Comparison of ENCODE assay signal across 30 cellular contexts in the genomic region with DNA sequence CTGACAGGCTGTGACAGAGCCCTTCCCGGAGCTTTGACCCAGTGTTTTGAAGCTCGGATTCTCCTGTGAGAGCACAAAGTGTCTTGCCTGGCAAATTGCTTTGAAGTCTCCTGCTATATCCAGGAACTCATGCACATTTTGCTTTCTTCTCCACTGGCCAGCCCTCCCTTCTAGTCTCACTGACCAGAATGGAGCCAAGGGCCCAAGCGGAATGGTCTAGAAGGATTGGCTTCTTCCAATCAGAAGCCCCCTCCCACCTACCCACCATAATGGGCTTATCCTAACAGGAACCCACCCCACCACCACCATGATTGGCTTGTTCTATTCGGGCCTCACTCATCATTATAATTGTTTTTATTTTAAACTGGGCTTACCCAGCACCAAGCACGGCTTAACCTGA.
"Had no signal": no experiment of that assay in that cellular context is flagged by ENCODE, and none has a peak within 500 bp of the region (broad histone marks: within the 10 kb centered on the region; RNA-seq: fewer than 3 reads in every experiment).

No MANE protein-coding gene starts in this region.

- H3K27me3 ChIP-seq: body of pancreas, brain microvascular endothelial cell, cardiac muscle cell had no signal

- H3K4me3 ChIP-seq: adrenal gland, body of pancreas, cardiac muscle cell had no signal

- H3K27ac ChIP-seq: adrenal gland, body of pancreas, brain microvascular endothelial cell, cardiac muscle cell, VCaP had no signal

- H3K4me1 ChIP-seq: adrenal gland, body of pancreas had no signal

- H3K36me3 ChIP-seq: adrenal gland, brain microvascular endothelial cell, cardiac muscle cell had no signal

- DNase-seq: activated B cell treated with CpG ODN at 0.5 μM for 24 hours; activated CD4-positive, alpha-beta memory T cell treated with anti-CD3 and anti-CD28 coated beads for 36 hours; activated CD4-positive, alpha-beta T cell treated with anti-CD3 and anti-CD28 coated beads for 4 hours; activated CD4-positive, alpha-beta T cell treated with anti-CD3 and anti-CD28 coated beads, Interleukin-2, amount 10 ng/mL, durations not matched to agents 24 days and 14 days; activated CD4-positive, alpha-beta T cell treated with anti-CD3 and anti-CD28 coated beads, Interleukin-2, amount 50 U/mL, for 1 hour; activated CD4-positive, alpha-beta T cell treated with anti-CD3 and anti-CD28 coated beads, Interleukin-2, amount 50 U/mL, for 4 hours; activated CD4-positive, CD25-positive, alpha-beta regulatory T cell treated with anti-CD3 and anti-CD28 coated beads, Interleukin-2, amount 50 U/mL, for 72 hours; activated CD8-positive, alpha-beta T cell treated with anti-CD3 and anti-CD28 coated beads for 36 hours; activated effector memory CD4-positive, alpha-beta T cell treated with anti-CD3 and anti-CD28 coated beads, Interleukin-2, amount 50 U/mL, for 16 hours; activated gamma-delta T cell treated with Interleukin-2 at 50 U/mL for 16 hours; activated naive CD4-positive, alpha-beta T cell; activated naive CD4-positive, alpha-beta T cell treated with anti-CD3 and anti-CD28 coated beads for 36 hours; activated naive CD4-positive, alpha-beta T cell treated with anti-CD3 and anti-CD28 coated beads, Interleukin-2, amount 50 U/mL, for 16 hours; activated naive CD8-positive, alpha-beta T cell treated with anti-CD3 and anti-CD28 coated beads for 36 hours; activated T-cell treated with anti-CD3 and anti-CD28 coated beads for 4 hours; activated T-cell treated with anti-CD3 and anti-CD28 coated beads, Interleukin-2, amount 50 U/mL, for 1 hour; activated T-cell treated with anti-CD3 and anti-CD28 coated beads, Interleukin-2, amount 50 U/mL, for 4 hours; activated T-cell treated with anti-CD3 and anti-CD28 coated beads, Interleukin-2, amount 50 U/mL, for 72 hours; amniotic stem cell; aorta; body of pancreas; brain microvascular endothelial cell; cerebellar nuclear complex; SW 1271; T-helper 1 cell; T-helper 2 cell; T-helper 9 cell had no signal

- H3K9me3 ChIP-seq: adrenal gland, body of pancreas had no signal
